Comparison of ENCODE assay signal across 13 cellular contexts in genomic region chr21:33019885-33020557, GRCh38. TPM values are rescaled to one million over a fixed set of nuclear protein-coding genes. Genes with fewer than 3 reads are reported as not detected.
A peak's percentile ranks its signal among the peaks of the same experiment; 100 is the strongest.
DNase-seq lines count a peak whose midpoint lies in the region; ATAC-seq and TF ChIP-seq lines count a peak whose summit lies in the region.
"Had no signal": no experiment of that assay in that cellular context is flagged by ENCODE, and none has a peak within 500 bp of the region (broad histone marks: within the 10 kb centered on the region; RNA-seq: fewer than 3 reads in every experiment).

No MANE protein-coding gene starts in this region.

- H3K4me2 ChIP-seq in PC-3 (ENCODE audit: low read length) = no peak overlapping the region

- ATAC-seq in GM21423 (IDR thresholded peaks at IDR 0.05; ENCODE audit: unreplicated experiment) (no peak), PC-3 (no peak)

- H4K20me1 ChIP-seq in PC-3 (ENCODE audit: low read length) = no peaks in the 10 kb centered on the region

- TF ChIP-seq CTCF in glutamatergic neuron (IDR thresholded peaks at IDR 0.05; ENCODE audit: partially characterized antibody, unreplicated experiment) = no peak
- no peak for TF ChIP-seq CTCF in GM10266 (IDR thresholded peaks at IDR 0.05; ENCODE audit: control insufficient read depth, insufficient read depth, low read depth, missing control alignments)
- TF ChIP-seq CTCF in PC-3 (conservative IDR thresholded peaks at IDR 0.05; ENCODE audit: low read depth, low read length) = no peak

- H3K79me2 ChIP-seq in PC-3 (ENCODE audit: low read length) = no peaks in the 10 kb centered on the region

- no peaks in the 10 kb centered on the region for H3K9me2 ChIP-seq in PC-3 (replicated peaks; ENCODE audit: low read length)

- no TSS peak for BruUV-seq in PC-3 (replicated peaks; lab: Mats Ljungman, UMichigan)

- H3K27me3 Mint-ChIP-seq in glutamatergic neuron (ENCODE audit: unreplicated experiment) = peaks cover 29% of the 10 kb centered on the region

- no peaks in the 10 kb centered on the region for H3K36me3 ChIP-seq in PC-3 (ENCODE audit: low read depth, low read length)
- H3K36me3 ChIP-seq: tibial nerve had no signal

- no peaks in the 10 kb centered on the region for H3F3A ChIP-seq in PC-3 (ENCODE audit: low read length, unreplicated experiment)

- POLR2A ChIA-PET in PC-3 (lab: Charles Lee; ENCODE audit: unreplicated experiment) = no interaction called here

- no peak overlapping the region for H3K4me3 ChIP-seq in PC-3 (ENCODE audit: low read length)

- intact Hi-C loops in PC-3 (cut with micrococcal nuclease) = no loop called here

- no peak overlapping the region for H3K27ac Mint-ChIP-seq in glutamatergic neuron (ENCODE audit: unreplicated experiment)

- CTCF ChIA-PET in PC-3 (lab: Charles Lee) = no interaction called here

- H3K27ac ChIP-seq in PC-3 (ENCODE audit: low read length) = no peak overlapping the region
- H3K27ac ChIP-seq: tibial nerve had no signal

- H3K9me3 ChIP-seq in PC-3 (ENCODE audit: low read length) = no peaks in the 10 kb centered on the region
- H3K9me3 ChIP-seq: tibial nerve had no signal

- H3K27me3 ChIP-seq in PC-3 (ENCODE audit: low read length) = peaks cover 64% of the 10 kb centered on the region

- H3K36me3 Mint-ChIP-seq in glutamatergic neuron (ENCODE audit: unreplicated experiment) = no peaks in the 10 kb centered on the region

- H3K4me1 ChIP-seq in PC-3 (ENCODE audit: insufficient read depth, low read length) = no peaks in the 10 kb centered on the region

- H3K4me3 Mint-ChIP-seq in glutamatergic neuron (ENCODE audit: unreplicated experiment) = peak overlapping the region; percentile 81

- H3K9me3 Mint-ChIP-seq in glutamatergic neuron (ENCODE audit: unreplicated experiment) = peaks cover 11% of the 10 kb centered on the region

- DNase-seq in NCI-H82 (lab: John Stamatoyannopoulos, UW) = peak; percentile 44
- no peak for DNase-seq in NCI-H82 treated with DMSO at 0.1 percent for 48 hours (lab: John Stamatoyannopoulos, UW; ENCODE audit: unreplicated experiment)
- DNase-seq in NCI-H526 treated with DMSO at 0.1 percent for 48 hours (lab: John Stamatoyannopoulos, UW) = peak; percentile 31
- DNase-seq in glutamatergic neuron = peak; percentile 55
- DNase-seq in retina = peak; percentile 76
- no peak for DNase-seq in GM10266 (ENCODE audit: extremely low spot score)
- no peak for DNase-seq in PC-3
- DNase-seq: IMR-90; kidney; stimulated activated CD4-positive, alpha-beta T cell treated with anti-CD3 and anti-CD28 coated beads, Interleukin-12 subunit alpha, Interleukin-12 subunit beta, amount 100 ng/mL, for 4 hours had no signal

- peaks cover 17% of the 10 kb centered on the region for H3K4me1 Mint-ChIP-seq in glutamatergic neuron (ENCODE audit: low read depth, unreplicated experiment)

- no peak overlapping the region for H2AFZ ChIP-seq in PC-3 (ENCODE audit: low read length)

- no peak overlapping the region for H3K9ac ChIP-seq in PC-3 (ENCODE audit: low read length)

RNA-seq across cellular contexts. Expression of gene OLIG2, which starts 5.7 kb away (rescaled TPM):
- 21.4 TPM for total RNA-seq in glutamatergic neuron (ENCODE audit: unreplicated experiment)
- total RNA-seq in PC-3 (2014; rRNA removed) = not detected in 2 replicates
- total RNA-seq: dermis microvascular lymphatic vessel endothelial cell, IMR-90, kidney had no signal

RNA-seq across cellular contexts. Expression of gene OLIG1, which starts 49.9 kb away (rescaled TPM):
- 14.2 TPM for total RNA-seq in glutamatergic neuron (ENCODE audit: unreplicated experiment)
- total RNA-seq in PC-3 (2014; rRNA removed) = 2.3 TPM in 1 of 2 replicates, not detected in the other
- total RNA-seq: dermis microvascular lymphatic vessel endothelial cell, IMR-90, tibial nerve had no signal

Comparison
In these comparisons a context has a peak if more than half of its experiments do, and no peak if none do; other contexts are left out.
1. DNase-seq: peak in NCI-H82 (single experiment), NCI-H526 treated with DMSO at 0.1 percent for 48 hours (single experiment), glutamatergic neuron (single experiment) and retina (single experiment); none in NCI-H82 treated with DMSO at 0.1 percent for 48 hours (single experiment), GM10266 (single experiment) and PC-3 (single experiment).
2. RNA of gene OLIG2, which starts 5.7 kb away (total RNA-seq): 21.4 TPM in glutamatergic neuron (single experiment); not detected in PC-3; every median in the first group is over 10 times any median in the second.